12 cellular contexts compared by ENCODE assay signal in the genomic region with DNA sequence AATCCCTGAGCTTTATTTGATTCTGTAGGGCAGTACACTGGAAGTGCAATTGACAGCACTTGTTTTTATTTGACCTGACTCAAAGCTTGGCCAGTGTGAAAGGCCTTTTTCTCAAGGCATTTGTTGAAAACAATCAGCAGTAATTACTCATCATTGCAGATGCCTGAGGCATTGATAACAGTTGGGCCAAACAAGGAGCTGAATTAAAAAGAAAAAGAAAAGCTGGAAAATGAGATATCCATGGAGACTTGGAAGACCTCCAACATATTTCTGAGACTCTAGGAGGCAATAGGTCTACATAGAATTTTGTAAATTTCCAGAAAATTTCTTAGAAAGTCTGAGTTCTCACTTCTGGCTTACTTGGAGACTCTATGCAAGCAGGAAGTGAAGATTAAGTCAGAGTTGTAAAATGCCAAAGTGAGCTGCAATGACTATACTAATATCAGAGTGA.
DNase-seq lines count a peak whose midpoint lies in the region; ATAC-seq and TF ChIP-seq lines count a peak whose summit lies in the region.
"Had no signal": no experiment of that assay in that cellular context is flagged by ENCODE, and none has a peak within 500 bp of the region (broad histone marks: within the 10 kb centered on the region; RNA-seq: fewer than 3 reads in every experiment).

No MANE protein-coding gene starts in this region.

- peak; percentile 41 for ATAC-seq in IMR-90 (ENCODE audit: low read depth)
- ATAC-seq in naive thymus-derived CD4-positive, alpha-beta T cell: no peak
- ATAC-seq: activated CD8-positive, alpha-beta memory T cell treated with anti-CD3 and anti-CD28 coated beads, Interleukin-2, amount 10 ng/mL, durations not matched to agents 7 days and 5 days; left colon had no signal

- H2BK20ac ChIP-seq in IMR-90 (ENCODE audit: low read depth, low read length): peak overlapping the region; percentile 63

- no peak overlapping the region for H3K4me3 Mint-ChIP-seq in naive thymus-derived CD4-positive, alpha-beta T cell
- H3K4me3 Mint-ChIP-seq: activated CD8-positive, alpha-beta memory T cell treated with anti-CD3 and anti-CD28 coated beads, Interleukin-2, amount 10 ng/mL, durations not matched to agents 7 days and 5 days had no signal

- peak overlapping the region; percentile 70 for H3K27ac ChIP-seq in IMR-90 (ENCODE audit: insufficient read depth, low read length)
- peak overlapping the region; percentile 66 for H3K27ac ChIP-seq in mammary epithelial cell (ENCODE audit: insufficient read depth, low read depth, low read length)
- no peak overlapping the region for H3K27ac ChIP-seq in naive thymus-derived CD4-positive, alpha-beta T cell (ENCODE audit: low read depth, low read length)

- no peak overlapping the region for H3K56ac ChIP-seq in IMR-90 (ENCODE audit: extremely low read depth, insufficient read depth, low read length)

- H3K9me3 ChIP-seq in IMR-90 (ENCODE audit: control insufficient read depth, insufficient read depth, low read length) (peaks cover 3% of the 10 kb centered on the region; the same call in 1 of the 2 replicates), mammary epithelial cell (replicated peaks; ENCODE audit: insufficient read depth, low read length) (peaks cover 2% of the 10 kb centered on the region)
- H3K9me3 ChIP-seq in naive thymus-derived CD4-positive, alpha-beta T cell (ENCODE audit: control insufficient read depth in 2 of 3, low read length in 3 of 3): no peaks in the 10 kb centered on the region

- CTCF ChIA-PET in BJ (lab: Yijun Ruan, JAX): interaction anchor here (1.1 kb wide), 1 partner anchor 9 kb away, joined by 4 read pairs; no protein-coding TSS in a partner anchor
- CTCF ChIA-PET in IMR-90 (lab: Yijun Ruan, JAX): interaction anchor here (0.5 to 2.2 kb wide), 4 partner anchors 22 to 304 kb away, joined by 3 to 9 read pairs (median 5); no protein-coding TSS in a partner anchor
- CTCF ChIA-PET in mammary epithelial cell (lab: Charles Lee; ENCODE audit: low non-redundant PET): no interaction called here
- CTCF ChIA-PET in naive thymus-derived CD4-positive, alpha-beta T cell (lab: Charles Lee): no interaction called here

- H3K4ac ChIP-seq in IMR-90 (ENCODE audit: low read depth, low read length): peak overlapping the region; percentile 38

- H2AK5ac ChIP-seq in IMR-90 (ENCODE audit: low read depth, low read length): no peak overlapping the region

- no TSS peak for BruUV-seq in IMR-90 (replicated peaks; lab: Mats Ljungman, UMichigan)
- no TSS peak for BruUV-seq in mammary epithelial cell (replicated peaks; lab: Mats Ljungman, UMichigan)

- H3K36me3 Mint-ChIP-seq in naive thymus-derived CD4-positive, alpha-beta T cell: no peaks in the 10 kb centered on the region
- H3K36me3 Mint-ChIP-seq: activated CD8-positive, alpha-beta memory T cell treated with anti-CD3 and anti-CD28 coated beads, Interleukin-2, amount 10 ng/mL, durations not matched to agents 7 days and 5 days had no signal

- H3K14ac ChIP-seq in IMR-90 (replicated peaks; ENCODE audit: low read depth, low read length): peak overlapping the region; percentile 80

- peak overlapping the region; percentile 74 for H2BK5ac ChIP-seq in IMR-90 (ENCODE audit: low read depth, low read length, poor library complexity, severe bottlenecking)

- H3K4me2 ChIP-seq in IMR-90 (ENCODE audit: low read depth, low read length): no peak overlapping the region
- peak overlapping the region; percentile 19 for H3K4me2 ChIP-seq in mammary epithelial cell (ENCODE audit: insufficient read depth, low read depth, low read length)

- peaks cover 0 to 4% (median 0%) of the 10 kb centered on the region in 5 donors for H3K27me3 Mint-ChIP-seq in naive thymus-derived CD4-positive, alpha-beta T cell
- H3K27me3 Mint-ChIP-seq: activated CD8-positive, alpha-beta memory T cell treated with anti-CD3 and anti-CD28 coated beads, Interleukin-2, amount 10 ng/mL, durations not matched to agents 7 days and 5 days had no signal

- H3K9ac ChIP-seq in IMR-90 (ENCODE audit: low read depth, low read length) (0 out of 2 replicates have a peak overlapping the region, but pooled peaks have one; percentile 48), mammary epithelial cell (ENCODE audit: insufficient read depth, low read length) (no peak overlapping the region)

- POLR2A ChIA-PET in BJ (lab: Charles Lee) (no interaction called here), IMR-90 (lab: Charles Lee; ENCODE audit: unreplicated experiment) (interaction anchor here (0.5 kb wide), 1 partner anchor 206 kb away, joined by 3 read pairs; no protein-coding TSS in a partner anchor)
- POLR2A ChIA-PET in naive thymus-derived CD4-positive, alpha-beta T cell (lab: Charles Lee): no interaction called here

- H3K27ac Mint-ChIP-seq in naive thymus-derived CD4-positive, alpha-beta T cell: no peak overlapping the region
- H3K27ac Mint-ChIP-seq: activated CD8-positive, alpha-beta memory T cell treated with anti-CD3 and anti-CD28 coated beads, Interleukin-2, amount 10 ng/mL, durations not matched to agents 7 days and 5 days had no signal

- peak overlapping the region; percentile 35; the same call in 1 of the 2 replicates for H3K18ac ChIP-seq in IMR-90 (ENCODE audit: low read depth, low read length)

- no peak for TF ChIP-seq RAD21 in IMR-90 (IDR thresholded peaks at IDR 0.05; ENCODE audit: low read length)

- no peak overlapping the region for H2AK9ac ChIP-seq in IMR-90 (replicated peaks; ENCODE audit: low read depth, low read length, poor library complexity)

- TF ChIP-seq POLR2A in IMR-90 (IDR thresholded peaks at IDR 0.05; ENCODE audit: low read depth, low read length): no peak

- H4K5ac ChIP-seq in IMR-90 (ENCODE audit: low read depth, low read length): peak overlapping the region; percentile 41; the same call in 1 of the 2 replicates

- H3K4me1 Mint-ChIP-seq in naive thymus-derived CD4-positive, alpha-beta T cell: no peaks in the 10 kb centered on the region
- H3K4me1 Mint-ChIP-seq: activated CD8-positive, alpha-beta memory T cell treated with anti-CD3 and anti-CD28 coated beads, Interleukin-2, amount 10 ng/mL, durations not matched to agents 7 days and 5 days had no signal

- 0 out of 2 replicates have a peak overlapping the region, but pooled peaks have one; percentile 5 for H4K91ac ChIP-seq in IMR-90 (ENCODE audit: insufficient read depth, low read depth, low read length)

- H3K36me3 ChIP-seq in BJ (ENCODE audit: control insufficient read depth, insufficient read depth, low read length) (no peaks in the 10 kb centered on the region), IMR-90 (ENCODE audit: control insufficient read depth, insufficient read depth, low read length) (no peaks in the 10 kb centered on the region), mammary epithelial cell (ENCODE audit: insufficient read depth, low read length) (no peaks in the 10 kb centered on the region)
- H3K36me3 ChIP-seq in naive thymus-derived CD4-positive, alpha-beta T cell (ENCODE audit: control insufficient read depth in 2 of 3, insufficient read depth in 3 of 3, low read length in 3 of 3): no peaks in the 10 kb centered on the region

- H4K20me1 ChIP-seq in IMR-90 (ENCODE audit: insufficient read depth, low read length) (no peaks in the 10 kb centered on the region), mammary epithelial cell (ENCODE audit: insufficient read depth, low read length) (no peaks in the 10 kb centered on the region)

- H2AFZ ChIP-seq in IMR-90 (replicated peaks; ENCODE audit: low read length, poor library complexity) (no peak overlapping the region), mammary epithelial cell (ENCODE audit: low read depth, low read length) (no peak overlapping the region)

- peaks cover 0 to 6% (median 4%) of the 10 kb centered on the region in 11 donors for H3K9me3 Mint-ChIP-seq in naive thymus-derived CD4-positive, alpha-beta T cell

- peak overlapping the region; percentile 58 for H2BK120ac ChIP-seq in IMR-90 (ENCODE audit: low read depth, low read length)

- intact Hi-C loops in IMR-90 (cut with micrococcal nuclease) (no loop called here), mammary epithelial cell (cut with micrococcal nuclease) (loop anchor here (2.0 to 5.0 kb wide), 2 partner anchors 263 to 267 kb away; no protein-coding TSS in a partner anchor)
- intact Hi-C loops in naive thymus-derived CD4-positive, alpha-beta T cell (cut with micrococcal nuclease): no loop called here

- H3K23ac ChIP-seq in IMR-90 (ENCODE audit: low read depth, low read length): no peak overlapping the region

- DNase-seq in BJ (ENCODE audit: low read depth) (peak; percentile 56), IMR-90 (peak; percentile 87), mammary epithelial cell (peak; percentile 84), iris pigment epithelial cell (ENCODE audit: low read depth) (peak; percentile 89), NCI-H2227 (lab: John Stamatoyannopoulos, UW; ENCODE audit: unreplicated experiment) (no peak), GOT3 (lab: John Stamatoyannopoulos, UW) (no peak), T-helper 9 cell (no peak)
- DNase-seq in naive thymus-derived CD4-positive, alpha-beta T cell: no peak
- DNase-seq: activated CD8-positive, alpha-beta memory T cell treated with anti-CD3 and anti-CD28 coated beads, Interleukin-2, amount 10 ng/mL, durations not matched to agents 7 days and 5 days; C1 segment of cervical spinal cord; left colon; NCI-H2029 treated with DMSO at 0.1 percent for 48 hours had no signal

- no peaks in the 10 kb centered on the region for H3K79me2 ChIP-seq in mammary epithelial cell (ENCODE audit: insufficient read depth, low read length)

- TF ChIP-seq CTCF in BJ (IDR thresholded peaks at IDR 0.05; ENCODE audit: insufficient read depth, low read depth, low read length) (no peak), IMR-90 (conservative IDR thresholded peaks at IDR 0.05; ENCODE audit: low read depth, low read length) (no peak), mammary epithelial cell (conservative IDR thresholded peaks at IDR 0.05 in 1 of 2, IDR thresholded peaks at IDR 0.05 in 1 of 2; ENCODE audit: extremely low read depth in 1 of 2, insufficient read depth in 1 of 2, low read depth in 1 of 2, low read length in 2 of 2) (no peak)

- H3K9me1 ChIP-seq in IMR-90 (ENCODE audit: insufficient read depth, low read length): peaks cover 3% of the 10 kb centered on the region; the same call in 1 of the 2 replicates

- H3K4me1 ChIP-seq in IMR-90 (ENCODE audit: control insufficient read depth, insufficient read depth, low read length) (peaks cover 16% of the 10 kb centered on the region), mammary epithelial cell (ENCODE audit: insufficient read depth, low read length) (peaks cover 67% of the 10 kb centered on the region)
- no peaks in the 10 kb centered on the region for H3K4me1 ChIP-seq in naive thymus-derived CD4-positive, alpha-beta T cell (ENCODE audit: control insufficient read depth in 2 of 2, insufficient read depth in 2 of 2, low read length in 2 of 2)

- in situ Hi-C loops in IMR-90 (cut with MboI; ENCODE audit: low sequenced_read_pairs) (no loop called here), mammary epithelial cell (cut with MboI; ENCODE audit: low sequenced_read_pairs in 2 of 2) (no loop called here)

- H2BK15ac ChIP-seq in IMR-90 (ENCODE audit: low read depth, low read length): peak overlapping the region; percentile 63; the same call in 1 of the 3 replicates

- no peaks in the 10 kb centered on the region for H3K27me3 ChIP-seq in BJ (ENCODE audit: control insufficient read depth, insufficient read depth, low read length)
- no peaks in the 10 kb centered on the region for H3K27me3 ChIP-seq in IMR-90 (ENCODE audit: control insufficient read depth, insufficient read depth, low read length)
- no peaks in the 10 kb centered on the region for H3K27me3 ChIP-seq in mammary epithelial cell (ENCODE audit: insufficient read depth, low read length)
- no peaks in the 10 kb centered on the region for H3K27me3 ChIP-seq in naive thymus-derived CD4-positive, alpha-beta T cell (ENCODE audit: control insufficient read depth in 2 of 2, insufficient read depth in 2 of 2, low read length in 2 of 2)

- dilution Hi-C loops in IMR-90 (cut with HindIII; ENCODE audit: low sequenced_read_pairs, unreplicated experiment) (no loop called here), mammary epithelial cell (cut with HindIII; ENCODE audit: low sequenced_read_pairs) (loop anchor here (10.0 kb wide), 1 partner anchor 109 kb away; no protein-coding TSS in a partner anchor)

- H4K8ac ChIP-seq in IMR-90 (ENCODE audit: low read depth in 2 of 2, low read length in 2 of 2): peak overlapping the region in 1 of 2 experiments; percentile 44; a peak in 2 of 4 replicates

- no peak overlapping the region for H3K4me3 ChIP-seq in BJ (ENCODE audit: low read depth, low read length)
- no peak overlapping the region for H3K4me3 ChIP-seq in IMR-90 (ENCODE audit: insufficient read depth, low read depth, low read length)
- H3K4me3 ChIP-seq in mammary epithelial cell (replicated peaks in 1 of 3; ENCODE audit: insufficient read depth in 1 of 3, low read depth in 2 of 3, low read length in 3 of 3): no peak overlapping the region
- no peak overlapping the region for H3K4me3 ChIP-seq in naive thymus-derived CD4-positive, alpha-beta T cell (ENCODE audit: low read length)

- no peaks in the 10 kb centered on the region for H3K79me1 ChIP-seq in IMR-90 (ENCODE audit: low read depth in 1 of 2, low read length in 2 of 2)

Comparison
In these comparisons a context has a peak if more than half of its experiments do, and no peak if none do; other contexts are left out.
1. DNase-seq: peak in BJ (single experiment), IMR-90 (single experiment), mammary epithelial cell (single experiment) and iris pigment epithelial cell (single experiment); none in naive thymus-derived CD4-positive, alpha-beta T cell (0 of 9), NCI-H2227 (single experiment), GOT3 (single experiment) and T-helper 9 cell (single experiment).
2. CTCF ChIA-PET loops: an anchor here in BJ (1.1 kb wide) and IMR-90 (0.5 to 2.2 kb wide); none called in mammary epithelial cell and naive thymus-derived CD4-positive, alpha-beta T cell.